ENCODE assay signal across 8 cellular contexts in genomic region chr4:182916483-182917181, GRCh38. TPM values are rescaled to one million over a fixed set of nuclear protein-coding genes. Genes with fewer than 3 reads are reported as not detected.
DNase-seq lines count a peak whose midpoint lies in the region; ATAC-seq and TF ChIP-seq lines count a peak whose summit lies in the region.

No MANE protein-coding gene starts in this region.

- H3K27ac ChIP-seq in SU-DHL-6 (ENCODE audit: low read depth, low read length) (peak overlapping the region; percentile 52), mammary epithelial cell (ENCODE audit: insufficient read depth, low read depth, low read length) (peak overlapping the region; percentile 31)

- no peaks in the 10 kb centered on the region for H3K27me3 ChIP-seq in SU-DHL-6 (ENCODE audit: low read length)
- H3K27me3 ChIP-seq in mammary epithelial cell (ENCODE audit: insufficient read depth, low read length) = no peaks in the 10 kb centered on the region
- no peaks in the 10 kb centered on the region for H3K27me3 ChIP-seq in kidney epithelial cell (ENCODE audit: control insufficient read depth, insufficient read depth, low read length)

- no TSS peak for BruUV-seq in mammary epithelial cell (replicated peaks; lab: Mats Ljungman, UMichigan)

- H3K9me3 ChIP-seq in SU-DHL-6 (ENCODE audit: insufficient read depth, low read length) = no peaks in the 10 kb centered on the region
- H3K9me3 ChIP-seq in mammary epithelial cell (replicated peaks; ENCODE audit: insufficient read depth, low read length) = no peaks in the 10 kb centered on the region

- H3K4me3 ChIP-seq in SU-DHL-6 (ENCODE audit: insufficient read depth, low read length, poor library complexity, severe bottlenecking) (peak overlapping the region; percentile 57), mammary epithelial cell (replicated peaks in 1 of 3; ENCODE audit: insufficient read depth in 1 of 3, low read depth in 2 of 3, low read length in 3 of 3) (peak overlapping the region; percentile 56 to 75 (median 72)), kidney epithelial cell (ENCODE audit: low read depth, low read length) (peak overlapping the region; percentile 70)

- DNase-seq in DMS153 (lab: John Stamatoyannopoulos, UW) (peak; percentile 32), HK-2 (ENCODE audit: unreplicated experiment) (peak; percentile 78), mammary epithelial cell (peak; percentile 47), kidney epithelial cell (ENCODE audit: low read depth) (no peak), cortex of kidney (lab: John Stamatoyannopoulos, UW) (no peak)
- DNase-seq in stimulated activated CD4-positive, alpha-beta T cell treated with anti-CD3 and anti-CD28 coated beads, Interleukin-1b, Interleukin-23, amount 100 ng/mL, for 48 hours = peak; percentile 35

- H2AFZ ChIP-seq in SU-DHL-6 (ENCODE audit: low read depth, low read length, severe bottlenecking) (peak overlapping the region; percentile 43), mammary epithelial cell (ENCODE audit: low read depth, low read length) (peak overlapping the region; percentile 98)

- H3K9ac ChIP-seq in SU-DHL-6 (ENCODE audit: low read length) = peak overlapping the region; percentile 77
- peak overlapping the region; percentile 67 for H3K9ac ChIP-seq in mammary epithelial cell (ENCODE audit: insufficient read depth, low read length)

- H4K20me1 ChIP-seq in SU-DHL-6 (ENCODE audit: low read depth, low read length) = no peaks in the 10 kb centered on the region
- no peaks in the 10 kb centered on the region for H4K20me1 ChIP-seq in mammary epithelial cell (ENCODE audit: insufficient read depth, low read length)

- H3K4me1 ChIP-seq in mammary epithelial cell (ENCODE audit: insufficient read depth, low read length) = peaks cover 14% of the 10 kb centered on the region

- in situ Hi-C loops in mammary epithelial cell (cut with MboI; ENCODE audit: low sequenced_read_pairs in 2 of 2) = no loop called here

- TF ChIP-seq CTCF in SU-DHL-6 (IDR thresholded peaks at IDR 0.05; ENCODE audit: insufficient read depth, low read length, poor library complexity, severe bottlenecking) (no peak), mammary epithelial cell (conservative IDR thresholded peaks at IDR 0.05 in 1 of 2, IDR thresholded peaks at IDR 0.05 in 1 of 2; ENCODE audit: extremely low read depth in 1 of 2, insufficient read depth in 1 of 2, low read depth in 1 of 2, low read length in 2 of 2) (no peak), kidney epithelial cell (IDR thresholded peaks at IDR 0.05; ENCODE audit: insufficient read depth, low read length, poor library complexity, severe bottlenecking) (no peak)

- intact Hi-C loops in mammary epithelial cell (cut with micrococcal nuclease) = loop anchor here (5.0 kb wide), 1 partner anchor 439 kb away; no protein-coding TSS in a partner anchor

- no peaks in the 10 kb centered on the region for H3K36me3 ChIP-seq in SU-DHL-6 (ENCODE audit: low read length)
- peaks cover 15% of the 10 kb centered on the region for H3K36me3 ChIP-seq in mammary epithelial cell (ENCODE audit: insufficient read depth, low read length)
- peaks cover 2% of the 10 kb centered on the region for H3K36me3 ChIP-seq in kidney epithelial cell (ENCODE audit: control insufficient read depth, insufficient read depth, low read length)

- CTCF ChIA-PET in mammary epithelial cell (lab: Charles Lee; ENCODE audit: low non-redundant PET) = no interaction called here

- WGBS in mammary epithelial cell (ENCODE audit: low coverage, missing lambda C conversion rate) = 78% methylated on average over 4 of the region's 38 CpGs

- H3K4me2 ChIP-seq in SU-DHL-6 (ENCODE audit: low read depth, low read length, poor library complexity, severe bottlenecking) (peak overlapping the region; percentile 49), mammary epithelial cell (ENCODE audit: insufficient read depth, low read depth, low read length) (peak overlapping the region; percentile 99)

- H3K79me2 ChIP-seq in SU-DHL-6 (ENCODE audit: insufficient read depth, low read length) (no peaks in the 10 kb centered on the region), mammary epithelial cell (ENCODE audit: insufficient read depth, low read length) (peaks cover 38% of the 10 kb centered on the region)

- dilution Hi-C loops in mammary epithelial cell (cut with HindIII; ENCODE audit: low sequenced_read_pairs) = no loop called here

- ATAC-seq in GM21367 (IDR thresholded peaks at IDR 0.05; ENCODE audit: unreplicated experiment) = peak; percentile 16

- no peaks in the 10 kb centered on the region for H3K9me2 ChIP-seq in SU-DHL-6 (replicated peaks; ENCODE audit: insufficient read depth, low read length)

- H3F3A ChIP-seq in SU-DHL-6 (ENCODE audit: insufficient read depth) = peaks cover 12% of the 10 kb centered on the region

RNA-seq across cellular contexts. Expression of gene DCTD, which starts 0.6 kb away (rescaled TPM):
- total RNA-seq in mammary epithelial cell (100 to 1,000 TPM in 1 of 2 donors, 10 to 100 TPM in 1; 71.3 to 121 TPM), kidney epithelial cell (103 and 116 TPM in 2 replicates)
- 105 TPM for polyA plus RNA-seq in mammary epithelial cell
- 163 TPM for polyA minus RNA-seq in mammary epithelial cell

Comparison
In these comparisons a context has a peak if more than half of its experiments do, and no peak if none do; other contexts are left out.
1. DNase-seq: peak in DMS153 (single experiment), HK-2 (single experiment), mammary epithelial cell (single experiment) and stimulated activated CD4-positive, alpha-beta T cell treated with anti-CD3 and anti-CD28 coated beads, Interleukin-1b, Interleukin-23, amount 100 ng/mL, for 48 hours (single experiment); none in kidney epithelial cell (single experiment) and cortex of kidney (single experiment).
2. Peak in every context shown above with its lines, with median percentiles within 50 percentile points of each other: H3K4me3 ChIP-seq.